ENCODE assay signal across 7 cellular contexts in the genomic region with DNA sequence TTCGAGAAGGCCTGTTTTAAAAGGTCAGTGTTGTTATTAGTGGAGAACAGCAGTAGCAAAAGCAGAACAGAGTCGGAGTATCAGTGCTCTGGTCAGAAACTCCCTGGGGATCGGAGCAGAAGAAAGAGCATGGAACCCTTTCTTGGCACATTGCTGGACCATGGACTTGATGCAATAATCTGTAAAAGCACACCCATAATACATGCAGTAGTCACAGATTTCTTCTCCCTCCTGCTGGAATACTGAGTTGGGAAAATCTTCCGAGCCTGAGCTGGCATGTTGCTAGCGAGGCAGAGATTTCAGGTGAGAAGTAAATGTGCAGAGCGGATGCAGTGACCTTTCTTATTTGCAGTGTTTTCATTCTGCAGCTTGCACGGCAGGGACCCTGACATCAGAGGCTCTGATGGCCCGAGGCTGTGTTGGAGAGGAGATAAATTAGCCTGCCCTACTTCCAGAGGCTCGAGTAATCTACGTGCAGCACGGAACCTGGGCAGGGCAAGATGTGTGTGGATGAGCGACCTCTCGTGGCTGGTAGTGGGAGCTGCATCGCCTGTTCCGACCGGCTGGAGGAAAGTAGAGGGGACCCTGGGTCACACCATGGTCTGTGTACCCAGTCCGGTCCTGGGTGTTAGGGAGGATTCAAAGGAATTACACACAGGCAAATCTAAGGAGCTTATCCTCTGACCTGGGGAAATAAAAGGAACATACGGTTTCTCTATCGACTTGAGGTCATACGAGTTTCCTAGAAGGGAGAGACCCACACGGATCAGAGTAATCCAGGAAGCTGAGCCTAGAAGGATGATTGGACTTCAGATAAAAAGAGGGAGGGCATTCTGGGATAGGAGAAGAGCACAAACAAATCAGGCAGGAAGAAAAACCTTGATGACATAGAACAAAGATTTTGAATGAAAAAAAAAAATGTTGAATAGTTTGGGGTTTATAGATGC.
A peak's percentile ranks its signal among the peaks of the same experiment; 100 is the strongest.
DNase-seq lines count a peak whose midpoint lies in the region; ATAC-seq, FAIRE-seq and TF ChIP-seq lines count a peak whose summit lies in the region.

No MANE protein-coding gene starts in this region.

- H3K36me3 Mint-ChIP-seq in activated B cell treated with CpG ODN at 0.5 μM for 24 hours (ENCODE audit: low read depth): no peaks in the 10 kb centered on the region

- H3K4me1 Mint-ChIP-seq in activated B cell treated with CpG ODN at 0.5 μM for 24 hours: peaks cover 3% of the 10 kb centered on the region

- FAIRE-seq in GM12891 (lab: Jason Lieb, UNC): peak; percentile 93
- FAIRE-seq in bronchial epithelial cell (lab: Jason Lieb, UNC): no peak

- peaks cover 12% of the 10 kb centered on the region for H3K27me3 Mint-ChIP-seq in activated B cell treated with CpG ODN at 0.5 μM for 24 hours

- no peak overlapping the region for H3K4me3 ChIP-seq in bronchial epithelial cell (ENCODE audit: low read depth, low read length)

- POLR2A ChIA-PET in activated B cell treated with CpG ODN at 0.5 μM for 24 hours (lab: Charles Lee): no interaction called here

- peak; percentile 30 for DNase-seq in GM12891 (ENCODE audit: insufficient read length, low spot score)
- DNase-seq in NCI-H187 treated with DMSO at 0.1 percent for 48 hours (lab: John Stamatoyannopoulos, UW): peak; percentile 12
- peak; percentile 15 for DNase-seq in activated B cell treated with CpG ODN at 0.5 μM for 24 hours
- DNase-seq in bronchial epithelial cell (ENCODE audit: low read depth): peak; percentile 56
- peak; percentile 73 for DNase-seq in iris pigment epithelial cell (ENCODE audit: low read depth)
- DNase-seq in stimulated activated CD4-positive, alpha-beta T cell treated with anti-CD3 and anti-CD28 coated beads, Interleukin-15, amount 100 ng/mL, for 48 hours (ENCODE audit: low read depth in 2 of 2): peak; percentile 57

- ATAC-seq in HG02763 (IDR thresholded peaks at IDR 0.05; ENCODE audit: unreplicated experiment): peak; percentile 68
- ATAC-seq in activated B cell treated with CpG ODN at 0.5 μM for 24 hours (ENCODE audit: low read depth): peak; percentile 54

- TF ChIP-seq CTCF in activated B cell treated with CpG ODN at 0.5 μM for 24 hours (IDR thresholded peaks at IDR 0.05): no peak
- TF ChIP-seq CTCF in bronchial epithelial cell (IDR thresholded peaks at IDR 0.05; ENCODE audit: insufficient read depth, low read length, severe bottlenecking): peak; percentile 97

- H3K27ac Mint-ChIP-seq in activated B cell treated with CpG ODN at 0.5 μM for 24 hours: no peak overlapping the region

- no peaks in the 10 kb centered on the region for H3K36me3 ChIP-seq in bronchial epithelial cell (ENCODE audit: control insufficient read depth, insufficient read depth, low read length)

- intact Hi-C loops in activated B cell treated with CpG ODN at 0.5 μM for 24 hours (cut with micrococcal nuclease): loop anchor here (1.0 to 10.0 kb wide), 3 partner anchors 200 to 633 kb away; a partner anchor contains a TSS

- no peaks in the 10 kb centered on the region for H3K27me3 ChIP-seq in bronchial epithelial cell (ENCODE audit: control insufficient read depth, insufficient read depth, low read length)

- H3K9me3 Mint-ChIP-seq in activated B cell treated with CpG ODN at 0.5 μM for 24 hours: no peaks in the 10 kb centered on the region

- H3K4me3 Mint-ChIP-seq in activated B cell treated with CpG ODN at 0.5 μM for 24 hours: no peak overlapping the region

- TF ChIP-seq POLR2A in GM12891 (IDR thresholded peaks at IDR 0.05; ENCODE audit: low read depth, low read length): no peak

- CTCF ChIA-PET in activated B cell treated with CpG ODN at 0.5 μM for 24 hours (lab: Charles Lee): interaction anchor here (0.9 to 1.0 kb wide), 2 partner anchors 201 to 633 kb away, joined by 3 read pairs; no protein-coding TSS in a partner anchor

TF ChIP-seq in GM12891, 5 proteins besides CTCF, POLR2A, EP300 and RAD21:
- TF ChIP-seq TAF1 (IDR thresholded peaks at IDR 0.05; ENCODE audit: low read depth, low read length): no peak
- no peak for TF ChIP-seq SPI1 (IDR thresholded peaks at IDR 0.05; ENCODE audit: low read depth, low read length)
- TF ChIP-seq POLR2AphosphoS5 (IDR thresholded peaks at IDR 0.05; ENCODE audit: low read depth, low read length): no peak
- no peak for TF ChIP-seq PAX5 (IDR thresholded peaks at IDR 0.05; ENCODE audit: insufficient read depth, low read length, severe bottlenecking)
- no peak for TF ChIP-seq POU2F2 (IDR thresholded peaks at IDR 0.05; ENCODE audit: low read depth, low read length)

Comparison
In these comparisons a context has a peak if more than half of its experiments do, and no peak if none do; other contexts are left out.
1. DNase-seq: peak in every context shown above with its lines; median percentile 73 in iris pigment epithelial cell; 57 in stimulated activated CD4-positive, alpha-beta T cell treated with anti-CD3 and anti-CD28 coated beads, Interleukin-15, amount 100 ng/mL, for 48 hours; 56 in bronchial epithelial cell; 30 in GM12891; 15 in activated B cell treated with CpG ODN at 0.5 μM for 24 hours; 12 in NCI-H187 treated with DMSO at 0.1 percent for 48 hours.